Comparison of ENCODE assay signal across 9 cellular contexts in the genomic region with DNA sequence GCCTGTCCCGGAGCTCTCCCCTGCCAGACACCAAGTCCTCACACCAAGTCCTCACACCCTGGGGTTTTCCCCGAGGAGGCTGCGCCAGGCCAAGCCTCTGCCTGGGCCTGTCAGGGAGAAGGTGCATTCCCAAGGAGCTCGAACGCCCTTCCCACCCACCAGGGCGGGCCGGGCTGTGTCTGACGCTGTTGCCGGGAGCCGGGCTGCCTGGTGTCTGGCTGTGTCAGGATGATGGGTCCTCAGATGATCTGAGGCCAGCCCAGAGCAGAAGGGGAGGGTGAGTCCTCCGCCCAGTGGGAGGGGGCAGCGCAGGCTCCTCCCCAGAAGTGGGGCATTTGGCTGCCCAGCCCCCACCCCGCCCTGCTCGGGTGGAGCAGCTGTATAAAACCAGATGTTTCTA. TPM values are rescaled to one million over a fixed set of nuclear protein-coding genes. Genes with fewer than 3 reads are reported as not detected.
DNase-seq lines count a peak whose midpoint lies in the region; ATAC-seq and TF ChIP-seq lines count a peak whose summit lies in the region.
"Had no signal": no experiment of that assay in that cellular context is flagged by ENCODE, and none has a peak within 500 bp of the region (broad histone marks: within the 10 kb centered on the region; RNA-seq: fewer than 3 reads in every experiment).

No MANE protein-coding gene starts in this region.

- H3K4me3 ChIP-seq in endodermal cell (ENCODE audit: low read length), result no peak overlapping the region
- H3K4me3 ChIP-seq in lower leg skin (ENCODE audit: low read depth, poor library complexity, severe bottlenecking), result no peak overlapping the region
- no peak overlapping the region for H3K4me3 ChIP-seq in upper lobe of right lung
- H3K4me3 ChIP-seq: ascending aorta had no signal

- H3K27me3 Mint-ChIP-seq in endodermal cell (ENCODE audit: insufficient read depth), result peaks cover 33% of the 10 kb centered on the region

- no peaks in the 10 kb centered on the region for H3K36me3 Mint-ChIP-seq in endodermal cell (ENCODE audit: low read depth)

- no peak for TF ChIP-seq POLR2A in lower leg skin (IDR thresholded peaks at IDR 0.05)

- ATAC-seq in upper lobe of right lung, result peak; percentile 66

- H3K27me3 ChIP-seq in endodermal cell (ENCODE audit: control insufficient read depth, insufficient read depth, low read length, poor library complexity, severe bottlenecking), result peaks cover 13% of the 10 kb centered on the region
- H3K27me3 ChIP-seq in upper lobe of right lung, result peaks cover 49% of the 10 kb centered on the region
- H3K27me3 ChIP-seq: ascending aorta had no signal

- DNase-seq in NCI-H226, result peak; percentile 99
- peak; percentile 59 for DNase-seq in endodermal cell
- peak; percentile 76 to 94 for DNase-seq in lower leg skin (ENCODE audit: low spot score in 2 of 2)
- DNase-seq in upper lobe of right lung, result no peak
- DNase-seq in stimulated activated CD4-positive, alpha-beta T cell treated with anti-CD3 and anti-CD28 coated beads, Interleukin-4, amount 100 ng/mL, for 4 hours, result no peak
- no peak for DNase-seq in DMS53 treated with DMSO at 0.1 percent for 48 hours (lab: John Stamatoyannopoulos, UW; ENCODE audit: unreplicated experiment)
- no peak for DNase-seq in NCI-H2029 (lab: John Stamatoyannopoulos, UW)

- H3K27ac Mint-ChIP-seq in endodermal cell, result no peak overlapping the region

- intact Hi-C loops in lower leg skin (cut with DNase I; ENCODE audit: low total_unique reads), result no loop called here
- intact Hi-C loops in upper lobe of right lung (cut with DNase I), result no loop called here

- no peaks in the 10 kb centered on the region for H3K9me3 ChIP-seq in endodermal cell (ENCODE audit: control insufficient read depth, low read length)
- H3K9me3 ChIP-seq in upper lobe of right lung, result no peaks in the 10 kb centered on the region
- H3K9me3 ChIP-seq: ascending aorta had no signal

- no peaks in the 10 kb centered on the region for H3K4me1 ChIP-seq in endodermal cell (ENCODE audit: control insufficient read depth, insufficient read depth, low read length)
- H3K4me1 ChIP-seq in upper lobe of right lung, result no peaks in the 10 kb centered on the region
- H3K4me1 ChIP-seq: ascending aorta had no signal

- no peak overlapping the region for H3K9ac ChIP-seq in endodermal cell (ENCODE audit: extremely low read depth, low read length, poor library complexity, severe bottlenecking)

- peaks cover 20% of the 10 kb centered on the region for H3K9me3 Mint-ChIP-seq in endodermal cell

- no peak overlapping the region for H3K4me3 Mint-ChIP-seq in endodermal cell

- H3K27ac ChIP-seq in endodermal cell (ENCODE audit: low read depth, low read length) (no peak overlapping the region), upper lobe of right lung (no peak overlapping the region)
- H3K27ac ChIP-seq: ascending aorta had no signal

- whole genome bisulfite sequencing in endodermal cell (ENCODE audit: insufficient coverage in 1 of 2, insufficient read length in 1 of 2), 2 experiments, result 63% methylated on average over 14 of the region's 14 CpGs; no CpG with 5 or more reads in 1 of the 2 experiments
- WGBS in lower leg skin, 2 donors, result 10 to 15% methylated on average over 12 to 14 of the region's 14 CpGs

- H3K4me1 Mint-ChIP-seq in endodermal cell, result no peaks in the 10 kb centered on the region

- TF ChIP-seq CTCF in endodermal cell (conservative IDR thresholded peaks at IDR 0.05) (no peak), lower leg skin (IDR thresholded peaks at IDR 0.05) (no peak), upper lobe of right lung (IDR thresholded peaks at IDR 0.05) (no peak)

- H3K36me3 ChIP-seq in endodermal cell (ENCODE audit: control insufficient read depth, insufficient read depth, low read length), result no peaks in the 10 kb centered on the region
- H3K36me3 ChIP-seq in upper lobe of right lung, result no peaks in the 10 kb centered on the region
- H3K36me3 ChIP-seq: ascending aorta had no signal

RNA-seq across cellular contexts. Expression of gene HAS1, which starts 2.3 kb away (rescaled TPM):
- total RNA-seq in endodermal cell, result under 1 TPM in 1 of 2 donors, not detected in 1; 0.22 TPM
- polyA plus RNA-seq in endodermal cell (2013, experiment 1 of 2), result 0.78 TPM
- 1.0 TPM for polyA plus RNA-seq in endodermal cell (2013, experiment 2 of 2)
- 1 to 10 TPM in 2 of 4 donors, under 1 TPM in 1, not detected in 1; 0.97 to 2.4 (median 2.4) TPM for total RNA-seq in lower leg skin
- total RNA-seq in upper lobe of right lung, result 3.7 TPM

RNA-seq across cellular contexts. Expression of gene FPR1, which starts 25.6 kb away (rescaled TPM):
- total RNA-seq in endodermal cell (not detected), lower leg skin (1 to 10 TPM; 1.7 to 7.6 (median 4.1) TPM), upper lobe of right lung (53.3 TPM)
- polyA plus RNA-seq in endodermal cell (2013, experiment 1 of 2), result not detected
- not detected for polyA plus RNA-seq in endodermal cell (2013, experiment 2 of 2)
- total RNA-seq: lung microvascular endothelial cell had no signal

RNA-seq across cellular contexts. Expression of gene SPACA6, which starts 32.9 kb away (rescaled TPM):
- 10 to 100 TPM; 18.4 to 26.8 TPM for total RNA-seq in endodermal cell
- polyA plus RNA-seq in endodermal cell (2013, experiment 1 of 2), result 33.8 TPM
- polyA plus RNA-seq in endodermal cell (2013, experiment 2 of 2), result 32.2 TPM
- 1 to 10 TPM in 3 of 4 donors, under 1 TPM in 1; 0.74 to 5.1 (median 3.6) TPM for total RNA-seq in lower leg skin
- total RNA-seq in upper lobe of right lung, result 24.0 TPM

RNA-seq across cellular contexts. Expression of gene FPR2, which starts 34.9 kb away (rescaled TPM):
- under 1 TPM in 1 of 2 donors, not detected in 1; 0.11 TPM for total RNA-seq in endodermal cell
- not detected for polyA plus RNA-seq in endodermal cell (2013, experiment 1 of 2)
- polyA plus RNA-seq in endodermal cell (2013, experiment 2 of 2), result not detected
- under 1 TPM in 2 of 4 donors, not detected in 2; 0.13 to 0.34 TPM for total RNA-seq in lower leg skin
- 12.5 TPM for total RNA-seq in upper lobe of right lung
- total RNA-seq: lung microvascular endothelial cell had no signal

Comparison
In these comparisons a context has a peak if more than half of its experiments do, and no peak if none do; other contexts are left out.
1. DNase-seq: peak in NCI-H226 (single experiment), endodermal cell (single experiment) and lower leg skin (2 of 2); none in upper lobe of right lung (single experiment), stimulated activated CD4-positive, alpha-beta T cell treated with anti-CD3 and anti-CD28 coated beads, Interleukin-4, amount 100 ng/mL, for 4 hours (0 of 2), DMS53 treated with DMSO at 0.1 percent for 48 hours (single experiment) and NCI-H2029 (single experiment).